In genomic region chr12:48961331-48961730, GRCh38 we compare ENCODE assay signal across 25 cellular contexts. TPM values are rescaled to one million over a fixed set of nuclear protein-coding genes. Genes with fewer than 3 reads are reported as not detected.
DNase-seq lines count a peak whose midpoint lies in the region; ATAC-seq, FAIRE-seq and TF ChIP-seq lines count a peak whose summit lies in the region.
"Had no signal": no experiment of that assay in that cellular context is flagged by ENCODE, and none has a peak within 500 bp of the region (broad histone marks: within the 10 kb centered on the region; RNA-seq: fewer than 3 reads in every experiment).

No MANE protein-coding gene starts in this region.

- H3K9me3 Mint-ChIP-seq in activated CD4-positive, alpha-beta T cell treated with anti-CD3 and anti-CD28 coated beads for 36 hours (ENCODE audit: low read depth) = no peaks in the 10 kb centered on the region
- H3K9me3 Mint-ChIP-seq: memory B cell had no signal

- H3K4me3 Mint-ChIP-seq in activated CD4-positive, alpha-beta T cell treated with anti-CD3 and anti-CD28 coated beads for 36 hours = no peak overlapping the region
- H3K4me3 Mint-ChIP-seq: memory B cell had no signal

- POLR2A ChIA-PET in endothelial cell of umbilical vein (lab: Charles Lee) = no interaction called here
- POLR2A ChIA-PET in activated CD4-positive, alpha-beta T cell treated with anti-CD3 and anti-CD28 coated beads for 36 hours (lab: Charles Lee) = no interaction called here

- H3K4me1 Mint-ChIP-seq in activated CD4-positive, alpha-beta T cell treated with anti-CD3 and anti-CD28 coated beads for 36 hours = peaks cover 7% of the 10 kb centered on the region

- H3K36me3 ChIP-seq in endothelial cell of umbilical vein (ENCODE audit: control insufficient read depth in 2 of 2, extremely low read depth in 1 of 2, insufficient read depth in 2 of 2, low read length in 2 of 2) = no peaks in the 10 kb centered on the region
- H3K36me3 ChIP-seq: BE2C, colonic mucosa, heart right ventricle, transverse colon had no signal

- no peaks in the 10 kb centered on the region for H3K36me3 Mint-ChIP-seq in activated CD4-positive, alpha-beta T cell treated with anti-CD3 and anti-CD28 coated beads for 36 hours (ENCODE audit: low read depth)
- H3K36me3 Mint-ChIP-seq: memory B cell had no signal

- no peaks in the 10 kb centered on the region for H3K27me3 Mint-ChIP-seq in activated CD4-positive, alpha-beta T cell treated with anti-CD3 and anti-CD28 coated beads for 36 hours

- no peak overlapping the region for H3K27ac ChIP-seq in endothelial cell of umbilical vein (ENCODE audit: insufficient read depth, low read depth, low read length)
- H3K27ac ChIP-seq: colonic mucosa, foreskin keratinocyte, heart right ventricle, skin epidermis, transverse colon had no signal

- dilution Hi-C loops in endothelial cell of umbilical vein (cut with MboI; ENCODE audit: extremely low pct_ligation_motif_present, low sequenced_read_pairs) = no loop called here

- H3K27ac Mint-ChIP-seq in activated CD4-positive, alpha-beta T cell treated with anti-CD3 and anti-CD28 coated beads for 36 hours = no peak overlapping the region
- H3K27ac Mint-ChIP-seq: memory B cell had no signal

- peak overlapping the region; percentile 71 for H2AFZ ChIP-seq in endothelial cell of umbilical vein (ENCODE audit: low read depth, low read length)

- H4K20me1 ChIP-seq in endothelial cell of umbilical vein (replicated peaks; ENCODE audit: control insufficient read depth, extremely low read depth, insufficient read depth, low read length) = no peaks in the 10 kb centered on the region

- H3K27me3 ChIP-seq in endothelial cell of umbilical vein (ENCODE audit: control insufficient read depth in 2 of 2, insufficient read depth in 2 of 2, low read length in 2 of 2) = peaks cover 5 to 6% of the 10 kb centered on the region in 2 experiments
- H3K27me3 ChIP-seq: colonic mucosa, foreskin keratinocyte, transverse colon had no signal

- H3K4me2 ChIP-seq in endothelial cell of umbilical vein (ENCODE audit: insufficient read depth, low read length) = peak overlapping the region; percentile 42

- FAIRE-seq in endothelial cell of umbilical vein (lab: Jason Lieb, UNC) = peak; percentile 88
- FAIRE-seq: bronchial epithelial cell had no signal

- TF ChIP-seq CTCF in endothelial cell of umbilical vein (IDR thresholded peaks at IDR 0.05; ENCODE audit: extremely low read depth in 1 of 2, insufficient read depth in 1 of 2, low read depth in 1 of 2, low read length in 2 of 2) = no peak

- no peak overlapping the region for H3K9ac ChIP-seq in endothelial cell of umbilical vein (replicated peaks; ENCODE audit: extremely low read depth, insufficient read depth, low read length)

- no peak overlapping the region for H3K4me3 ChIP-seq in endothelial cell of umbilical vein (replicated peaks in 1 of 3; ENCODE audit: insufficient read depth in 1 of 3, low read depth in 1 of 3, low read length in 3 of 3)
- H3K4me3 ChIP-seq: colonic mucosa, heart right ventricle, skin epidermis, transverse colon had no signal

- no peak for ATAC-seq in activated CD4-positive, alpha-beta T cell treated with anti-CD3 and anti-CD28 coated beads for 36 hours
- ATAC-seq: esophagus mucosa, foreskin keratinocyte, heart right ventricle, left colon had no signal

- H3K9me3 ChIP-seq in endothelial cell of umbilical vein (replicated peaks; ENCODE audit: control insufficient read depth, insufficient read depth, low read length) = no peaks in the 10 kb centered on the region
- H3K9me3 ChIP-seq: BE2C, colonic mucosa, heart right ventricle, transverse colon had no signal

- DNase-seq in A172 (ENCODE audit: low spot score) (peak; percentile 43), HS-27A (ENCODE audit: low read depth) (peak; percentile 54), endothelial cell of umbilical vein (ENCODE audit: low read depth, low spot score) (peak; percentile 40), Kasumi-1 (lab: John Stamatoyannopoulos, UW) (no peak), NCI-H2081 (lab: John Stamatoyannopoulos, UW) (no peak)
- no peak for DNase-seq in activated CD4-positive, alpha-beta T cell treated with anti-CD3 and anti-CD28 coated beads for 36 hours
- DNase-seq: 8988T; activated naive CD4-positive, alpha-beta T cell treated with anti-CD3 and anti-CD28 coated beads, Interleukin-2, amount 50 U/mL, for 16 hours; amygdala; BE2C; colonic mucosa; DMS53; effector memory CD4-positive, alpha-beta T cell; foreskin keratinocyte; H7; heart right ventricle; left colon; NCI-H446; nucleus accumbens; T-helper 9 cell; transverse colon had no signal

- peaks cover 20% of the 10 kb centered on the region for H3K4me1 ChIP-seq in endothelial cell of umbilical vein (ENCODE audit: control insufficient read depth, extremely low read depth, insufficient read depth, low read length)
- H3K4me1 ChIP-seq: BE2C, colonic mucosa, foreskin keratinocyte had no signal

- intact Hi-C loops in endothelial cell of umbilical vein (cut with micrococcal nuclease) = no loop called here
- intact Hi-C loops in activated CD4-positive, alpha-beta T cell treated with anti-CD3 and anti-CD28 coated beads for 36 hours (cut with DNase I, micrococcal nuclease) = no loop called here

- CTCF ChIA-PET in endothelial cell of umbilical vein (lab: Charles Lee) = interaction anchor here (0.8 to 2.6 kb wide), 8 partner anchors 11 to 108 kb away, joined by 3 to 16 read pairs (median 6); partner anchors contain the start of genes WNT1 and WNT10B
- CTCF ChIA-PET in activated CD4-positive, alpha-beta T cell treated with anti-CD3 and anti-CD28 coated beads for 36 hours (lab: Charles Lee) = interaction anchor here (2.4 kb wide), 1 partner anchor 16 kb away, joined by 9 read pairs; the partner anchor contains the start of gene WNT1

- H3K9me1 ChIP-seq in endothelial cell of umbilical vein (replicated peaks; ENCODE audit: control insufficient read depth, extremely low read depth, insufficient read depth, low read length) = no peaks in the 10 kb centered on the region

- TF ChIP-seq POLR2A in endothelial cell of umbilical vein (IDR thresholded peaks at IDR 0.05; ENCODE audit: low read depth, low read length) = peak; percentile 50

- no TSS peak for BruUV-seq in endothelial cell of umbilical vein (replicated peaks; lab: Mats Ljungman, UMichigan)

- H3K79me2 ChIP-seq in endothelial cell of umbilical vein (ENCODE audit: control insufficient read depth, insufficient read depth, low read length) = peaks cover 8% of the 10 kb centered on the region

RNA-seq across cellular contexts. Expression of gene ARF3, which starts 4.0 kb away (rescaled TPM):
- total RNA-seq in A172 (2014; rRNA removed; shearing (Covaris generic)) = 51.9 and 78.9 TPM in 2 replicates
- 172 and 187 TPM in 2 replicates for total RNA-seq in endothelial cell of umbilical vein
- 138 and 149 TPM in 2 replicates for polyA plus RNA-seq in endothelial cell of umbilical vein
- 212 and 244 TPM in 2 replicates for polyA plus RNA-seq in endothelial cell of umbilical vein (2011; cell fraction: cytosol; rRNA removed)
- polyA plus RNA-seq in endothelial cell of umbilical vein (2011; cell fraction: nucleus; rRNA removed) = 167 and 199 TPM in 2 replicates
- 165 and 188 TPM in 2 replicates for polyA plus RNA-seq in endothelial cell of umbilical vein (2012)
- polyA minus RNA-seq in endothelial cell of umbilical vein = 179 and 190 TPM in 2 replicates
- polyA minus RNA-seq in endothelial cell of umbilical vein (2011; cell fraction: cytosol; rRNA and poly(A)+ RNA removed) = 74.8 TPM
- 45.0 and 53.9 TPM in 2 replicates for polyA minus RNA-seq in endothelial cell of umbilical vein (2011; cell fraction: nucleus; rRNA and poly(A)+ RNA removed)
- total RNA-seq in activated CD4-positive, alpha-beta T cell treated with anti-CD3 and anti-CD28 coated beads for 36 hours = 10 to 100 TPM; 84.7 to 96.1 TPM

RNA-seq across cellular contexts. Expression of gene WNT10B, which starts 10.2 kb away (rescaled TPM):
- 0.36 and 1.5 TPM in 2 replicates for total RNA-seq in A172 (2014; rRNA removed; shearing (Covaris generic))
- not detected in 2 replicates for total RNA-seq in endothelial cell of umbilical vein
- polyA plus RNA-seq in endothelial cell of umbilical vein = 0.04 and 0.14 TPM in 2 replicates
- polyA plus RNA-seq in endothelial cell of umbilical vein (2011; cell fraction: cytosol; rRNA removed) = 0.05 and 0.10 TPM in 2 replicates
- polyA plus RNA-seq in endothelial cell of umbilical vein (2011; cell fraction: nucleus; rRNA removed) = 0.07 TPM in 1 of 2 replicates, not detected in the other
- 0.15 and 0.24 TPM in 2 replicates for polyA plus RNA-seq in endothelial cell of umbilical vein (2012)
- 0.70 TPM in 1 of 2 replicates, not detected in the other for polyA minus RNA-seq in endothelial cell of umbilical vein
- 2.5 TPM for polyA minus RNA-seq in endothelial cell of umbilical vein (2011; cell fraction: cytosol; rRNA and poly(A)+ RNA removed)
- not detected in 2 replicates for polyA minus RNA-seq in endothelial cell of umbilical vein (2011; cell fraction: nucleus; rRNA and poly(A)+ RNA removed)
- total RNA-seq in activated CD4-positive, alpha-beta T cell treated with anti-CD3 and anti-CD28 coated beads for 36 hours = under 1 TPM; 0.16 to 0.18 TPM
- total RNA-seq: bronchial epithelial cell had no signal

RNA-seq across cellular contexts. Expression of gene WNT1, which starts 16.8 kb away (rescaled TPM):
- not detected in 2 replicates for total RNA-seq in A172 (2014; rRNA removed; shearing (Covaris generic))
- total RNA-seq in endothelial cell of umbilical vein = not detected in 2 replicates
- not detected in 2 replicates for polyA plus RNA-seq in endothelial cell of umbilical vein
- not detected in 2 replicates for polyA plus RNA-seq in endothelial cell of umbilical vein (2011; cell fraction: cytosol; rRNA removed)
- polyA plus RNA-seq in endothelial cell of umbilical vein (2011; cell fraction: nucleus; rRNA removed) = not detected in 2 replicates
- not detected in 2 replicates for polyA plus RNA-seq in endothelial cell of umbilical vein (2012)
- not detected in 2 replicates for polyA minus RNA-seq in endothelial cell of umbilical vein
- polyA minus RNA-seq in endothelial cell of umbilical vein (2011; cell fraction: cytosol; rRNA and poly(A)+ RNA removed) = not detected
- not detected in 2 replicates for polyA minus RNA-seq in endothelial cell of umbilical vein (2011; cell fraction: nucleus; rRNA and poly(A)+ RNA removed)
- total RNA-seq in activated CD4-positive, alpha-beta T cell treated with anti-CD3 and anti-CD28 coated beads for 36 hours = not detected
- total RNA-seq: bronchial epithelial cell, colonic mucosa, esophagus mucosa, foreskin keratinocyte, H7, heart right ventricle, left colon, transverse colon had no signal
- polyA plus RNA-seq: foreskin keratinocyte, heart right ventricle had no signal

RNA-seq across cellular contexts. Expression of gene FKBP11, which starts 36.0 kb away (rescaled TPM):
- 2.8 and 3.3 TPM in 2 replicates for total RNA-seq in A172 (2014; rRNA removed; shearing (Covaris generic))
- total RNA-seq in endothelial cell of umbilical vein = 78.9 and 81.2 TPM in 2 replicates
- 74.2 and 81.7 TPM in 2 replicates for polyA plus RNA-seq in endothelial cell of umbilical vein
- 64.0 and 69.3 TPM in 2 replicates for polyA plus RNA-seq in endothelial cell of umbilical vein (2011; cell fraction: cytosol; rRNA removed)
- polyA plus RNA-seq in endothelial cell of umbilical vein (2011; cell fraction: nucleus; rRNA removed) = 111 and 117 TPM in 2 replicates
- polyA plus RNA-seq in endothelial cell of umbilical vein (2012) = 97.3 and 112 TPM in 2 replicates
- 67.9 and 75.2 TPM in 2 replicates for polyA minus RNA-seq in endothelial cell of umbilical vein
- polyA minus RNA-seq in endothelial cell of umbilical vein (2011; cell fraction: cytosol; rRNA and poly(A)+ RNA removed) = 48.5 TPM
- 32.5 and 33.9 TPM in 2 replicates for polyA minus RNA-seq in endothelial cell of umbilical vein (2011; cell fraction: nucleus; rRNA and poly(A)+ RNA removed)
- 10 to 100 TPM; 56.8 to 63.8 TPM for total RNA-seq in activated CD4-positive, alpha-beta T cell treated with anti-CD3 and anti-CD28 coated beads for 36 hours

RNA-seq across cellular contexts. Expression of gene DDN, which starts 37.8 kb away (rescaled TPM):
- total RNA-seq in A172 (2014; rRNA removed; shearing (Covaris generic)) = 0.03 and 0.19 TPM in 2 replicates
- 0.22 and 0.42 TPM in 2 replicates for total RNA-seq in endothelial cell of umbilical vein
- polyA plus RNA-seq in endothelial cell of umbilical vein = 0.06 and 0.07 TPM in 2 replicates
- 0.06 and 0.08 TPM in 2 replicates for polyA plus RNA-seq in endothelial cell of umbilical vein (2011; cell fraction: cytosol; rRNA removed)
- polyA plus RNA-seq in endothelial cell of umbilical vein (2011; cell fraction: nucleus; rRNA removed) = 0.22 and 0.50 TPM in 2 replicates
- polyA plus RNA-seq in endothelial cell of umbilical vein (2012) = 0.26 and 0.31 TPM in 2 replicates
- 0.06 and 0.12 TPM in 2 replicates for polyA minus RNA-seq in endothelial cell of umbilical vein
- polyA minus RNA-seq in endothelial cell of umbilical vein (2011; cell fraction: cytosol; rRNA and poly(A)+ RNA removed) = 2.7 TPM
- 0.19 and 0.24 TPM in 2 replicates for polyA minus RNA-seq in endothelial cell of umbilical vein (2011; cell fraction: nucleus; rRNA and poly(A)+ RNA removed)
- under 1 TPM; 0.48 to 0.61 TPM for total RNA-seq in activated CD4-positive, alpha-beta T cell treated with anti-CD3 and anti-CD28 coated beads for 36 hours

Comparison
In these comparisons a context has a peak if more than half of its experiments do, and no peak if none do; other contexts are left out.
1. DNase-seq: peak in A172 (single experiment), HS-27A (single experiment) and endothelial cell of umbilical vein (single experiment); none in Kasumi-1 (0 of 2), NCI-H2081 (0 of 2) and activated CD4-positive, alpha-beta T cell treated with anti-CD3 and anti-CD28 coated beads for 36 hours (single experiment).